27 cellular contexts compared by ENCODE assay signal in the genomic region with DNA sequence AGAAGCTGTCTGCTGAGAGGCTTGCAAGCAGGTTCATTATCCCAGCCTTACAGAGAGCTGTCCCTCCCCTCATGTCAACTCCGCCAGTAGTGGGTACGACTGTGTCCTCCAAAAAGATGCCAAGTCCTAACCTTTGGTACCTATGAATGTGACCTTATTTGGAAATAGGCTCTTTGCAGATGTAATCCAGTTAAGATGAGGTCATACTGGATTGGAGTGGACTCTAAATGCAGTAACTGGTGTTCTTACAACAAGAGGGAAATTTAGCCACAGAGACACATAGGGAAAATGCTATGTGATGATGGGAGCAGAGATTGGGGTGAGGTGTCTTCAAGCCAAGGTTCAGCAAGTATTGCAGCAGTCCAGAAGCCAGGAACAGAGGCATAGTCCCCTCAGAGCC.
"Had no signal": no experiment of that assay in that cellular context is flagged by ENCODE, and none has a peak within 500 bp of the region (broad histone marks: within the 10 kb centered on the region; RNA-seq: fewer than 3 reads in every experiment).

No MANE protein-coding gene starts in this region.

- H3K36me3 ChIP-seq: adrenal gland, ascending aorta, cardiac muscle cell, colonic mucosa, left ventricle myocardium inferior, neutrophil, ovary, prostate gland, sigmoid colon, tibial nerve had no signal

- H3K36me3 Mint-ChIP-seq: activated naive CD8-positive, alpha-beta T cell treated with anti-CD3 and anti-CD28 coated beads for 36 hours; brain had no signal

- H3K4me1 ChIP-seq: adrenal gland, colonic mucosa had no signal

- H3K9me3 ChIP-seq: adrenal gland, ascending aorta, colonic mucosa, left ventricle myocardium inferior, neutrophil, ovary, prostate gland, sigmoid colon, tibial nerve had no signal

- ATAC-seq: stimulated activated naive B cell treated with anti-CD40 and anti-IgM and Interleukin-4, amounts not matched to agents 10 μg/mL and 1 μg/mL and 100 μg/mL, for 72 hours had no signal

- H3K9me3 Mint-ChIP-seq: activated naive CD4-positive, alpha-beta T cell treated with anti-CD3 and anti-CD28 coated beads for 36 hours; activated naive CD8-positive, alpha-beta T cell treated with anti-CD3 and anti-CD28 coated beads for 36 hours; activated T-helper 1 cell treated with anti-CD3 and anti-CD28 coated beads, Interleukin-12 subunit alpha, Interleukin-12 subunit beta, Interleukin-2, Interleukin-4 antibody, amounts not matched to agents 30 ng/mL and 10 ng/mL and 1 ng/mL, durations not matched to agents 14 hours and 24 hours and 36 hours; nephron; stimulated activated naive B cell treated with anti-CD40 and anti-IgM and Interleukin-4, amounts not matched to agents 10 μg/mL and 1 μg/mL and 100 μg/mL, for 72 hours; T-helper 2 cell treated with Interferon-gamma antibody and Interleukin-4, amounts not matched to agents 5 μg/mL and 100 μg/mL, for 36 hours had no signal

- H3K27ac ChIP-seq: adrenal gland, ascending aorta, cardiac muscle cell, colonic mucosa, left ventricle myocardium inferior, neutrophil, ovary, sigmoid colon, tibial nerve had no signal

- H3K4me3 Mint-ChIP-seq: activated naive CD4-positive, alpha-beta T cell treated with anti-CD3 and anti-CD28 coated beads for 36 hours; activated naive CD8-positive, alpha-beta T cell treated with anti-CD3 and anti-CD28 coated beads for 36 hours; activated T-helper 1 cell treated with anti-CD3 and anti-CD28 coated beads, Interleukin-12 subunit alpha, Interleukin-12 subunit beta, Interleukin-2, Interleukin-4 antibody, amounts not matched to agents 30 ng/mL and 10 ng/mL and 1 ng/mL, durations not matched to agents 14 hours and 24 hours and 36 hours; nephron; stimulated activated naive B cell treated with anti-CD40 and anti-IgM and Interleukin-4, amounts not matched to agents 10 μg/mL and 1 μg/mL and 100 μg/mL, for 72 hours; T-helper 2 cell treated with Interferon-gamma antibody and Interleukin-4, amounts not matched to agents 5 μg/mL and 100 μg/mL, for 36 hours had no signal

- H3K27ac Mint-ChIP-seq: activated naive CD4-positive, alpha-beta T cell treated with anti-CD3 and anti-CD28 coated beads for 36 hours; activated naive CD8-positive, alpha-beta T cell treated with anti-CD3 and anti-CD28 coated beads for 36 hours; activated T-helper 1 cell treated with anti-CD3 and anti-CD28 coated beads, Interleukin-12 subunit alpha, Interleukin-12 subunit beta, Interleukin-2, Interleukin-4 antibody, amounts not matched to agents 30 ng/mL and 10 ng/mL and 1 ng/mL, durations not matched to agents 14 hours and 24 hours and 36 hours; stimulated activated naive B cell treated with anti-CD40 and anti-IgM and Interleukin-4, amounts not matched to agents 10 μg/mL and 1 μg/mL and 100 μg/mL, for 72 hours; T-helper 2 cell treated with Interferon-gamma antibody and Interleukin-4, amounts not matched to agents 5 μg/mL and 100 μg/mL, for 36 hours had no signal

- H3K4me3 ChIP-seq: adrenal gland, ascending aorta, cardiac muscle cell, colonic mucosa, left ventricle myocardium inferior, ovary, prostate gland, sigmoid colon, tibial nerve had no signal

- H3K27me3 ChIP-seq: adrenal gland, ascending aorta, cardiac muscle cell, colonic mucosa, ovary, sigmoid colon, tibial nerve had no signal

- H3K4me1 Mint-ChIP-seq: activated naive CD8-positive, alpha-beta T cell treated with anti-CD3 and anti-CD28 coated beads for 36 hours had no signal

- FAIRE-seq: frontal cortex, islet of Langerhans, small intestine had no signal

- H3K27me3 Mint-ChIP-seq: activated naive CD8-positive, alpha-beta T cell treated with anti-CD3 and anti-CD28 coated beads for 36 hours had no signal

- DNase-seq: activated CD4-positive, alpha-beta T cell treated with anti-CD3 and anti-CD28 coated beads for 4 hours; activated CD4-positive, alpha-beta T cell treated with anti-CD3 and anti-CD28 coated beads, Interleukin-2, amount 50 U/mL, for 4 hours; activated CD8-positive, alpha-beta memory T cell treated with anti-CD3 and anti-CD28 coated beads for 24 hours; activated effector memory CD4-positive, alpha-beta T cell treated with anti-CD3 and anti-CD28 coated beads, Interleukin-2, amount 50 U/mL, for 16 hours; activated naive CD4-positive, alpha-beta T cell treated with anti-CD3 and anti-CD28 coated beads for 36 hours; activated naive CD8-positive, alpha-beta T cell treated with anti-CD3 and anti-CD28 coated beads for 36 hours; adrenal gland; cerebellar nuclear complex; colonic mucosa; effector CD8-positive, alpha-beta T cell; left ventricle myocardium inferior; ovary; retina; sigmoid colon; small intestine; stimulated activated naive B cell treated with anti-CD40 and anti-IgM and Interleukin-4, amounts not matched to agents 10 μg/mL and 1 μg/mL and 100 μg/mL, for 72 hours had no signal
